7 cellular contexts compared by ENCODE assay signal in the genomic region with DNA sequence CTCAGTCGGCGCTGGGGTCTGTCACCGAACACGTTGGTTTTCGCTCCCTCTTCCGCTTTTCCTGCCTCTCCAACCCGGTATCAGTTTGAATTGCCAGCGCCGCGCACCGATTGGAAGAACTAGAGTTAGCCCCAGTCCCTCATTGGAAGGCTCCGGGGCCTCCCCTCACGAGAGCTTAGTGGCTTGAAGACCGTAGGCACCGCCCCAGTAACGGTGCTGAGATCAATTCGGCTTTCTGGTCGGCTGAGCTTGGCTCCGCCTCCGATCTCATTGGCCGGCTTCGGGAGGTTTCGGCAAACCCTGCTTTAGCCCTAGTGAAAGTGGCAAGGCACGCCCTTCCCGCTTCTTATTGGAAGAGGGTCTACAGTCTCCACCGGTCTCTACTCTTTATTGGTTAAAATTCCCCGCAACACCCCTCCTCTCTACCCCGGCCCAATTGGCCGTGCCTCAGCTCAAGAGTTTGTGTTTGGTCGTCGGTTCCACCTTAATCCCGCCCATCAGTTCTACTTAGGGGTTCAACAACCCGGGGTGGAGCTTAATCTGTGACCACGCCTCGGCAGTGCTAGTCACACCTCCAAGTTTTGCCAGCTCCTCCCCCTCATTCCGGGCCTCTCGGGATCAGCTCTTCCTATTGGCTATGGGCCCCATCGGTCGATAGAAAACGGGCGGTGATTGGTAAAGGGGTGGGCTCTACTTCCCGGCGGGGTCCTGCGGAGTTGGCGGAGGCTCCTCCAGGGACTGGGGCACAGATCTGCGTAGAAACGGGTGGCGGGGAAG. TPM values are rescaled to one million over a fixed set of nuclear protein-coding genes. Genes with fewer than 3 reads are reported as not detected.
DNase-seq lines count a peak whose midpoint lies in the region; ATAC-seq and TF ChIP-seq lines count a peak whose summit lies in the region.
"Not testable (repeated sequence)": the region's sequence is repeated elsewhere in the genome, so short reads cannot be mapped to it uniquely, and the experiment has no call there.

FAM72C (minus strand) TSS at position 63 of the 777 bp plus-strand sequence. CDS start 845 bp downstream, outside the sequence.

- not testable (repeated sequence) for H3K36me3 ChIP-seq in Panc1 (ENCODE audit: control insufficient read depth, insufficient read depth, low read length); lower lobe of right lung

- not testable (repeated sequence) for H3K27me3 ChIP-seq in Panc1 (ENCODE audit: control insufficient read depth, insufficient read depth, low read length); lower lobe of right lung (ENCODE audit: low read depth)

- not testable (repeated sequence) for H3K9me3 Mint-ChIP-seq in activated naive CD4-positive, alpha-beta T cell treated with anti-CD3 and anti-CD28 coated beads, Interleukin-2, amount 50 U/mL, for 72 hours

- not testable (repeated sequence) for H3K27ac ChIP-seq in Panc1 (ENCODE audit: low read length); lower lobe of right lung

- not testable (repeated sequence) for BruUV-seq in Panc1 (replicated peaks; lab: Mats Ljungman, UMichigan)

- CTCF ChIA-PET in Panc1 (lab: Charles Lee): not testable (repeated sequence)

- intact Hi-C loops in Panc1 (cut with micrococcal nuclease; ENCODE audit: unreplicated experiment); lower lobe of right lung (cut with DNase I): not testable (repeated sequence)

- H3K9me3 ChIP-seq in Panc1 (ENCODE audit: control insufficient read depth, insufficient read depth, low read depth, low read length); lower lobe of right lung: not testable (repeated sequence)

- ATAC-seq in GM18870 (IDR thresholded peaks at IDR 0.05; ENCODE audit: unreplicated experiment) (peak; percentile 93), GM21423 (IDR thresholded peaks at IDR 0.05; ENCODE audit: unreplicated experiment) (peak; percentile 76), HG02840 (IDR thresholded peaks at IDR 0.05; ENCODE audit: low FRiP score, unreplicated experiment) (peak; percentile 88), HG03196 (IDR thresholded peaks at IDR 0.05; ENCODE audit: unreplicated experiment) (peak; percentile 82), Panc1 (peak; percentile 88), lower lobe of right lung (peak; percentile 90 to 93)
- peak; percentile 84 to 85 for ATAC-seq in activated naive CD4-positive, alpha-beta T cell treated with anti-CD3 and anti-CD28 coated beads, Interleukin-2, amount 50 U/mL, for 72 hours

- in situ Hi-C loops in Panc1 (cut with HindIII; ENCODE audit: low pct_unique_long_range_greater_than_20kb, low sequenced_read_pairs): not testable (repeated sequence)

- not testable (repeated sequence) for H3K4me3 ChIP-seq in Panc1 (ENCODE audit: low read depth in 2 of 2, low read length in 2 of 2); lower lobe of right lung

- not testable (repeated sequence) for DNase-seq in Panc1 (ENCODE audit: low read depth, low spot score); activated naive CD4-positive, alpha-beta T cell treated with anti-CD3 and anti-CD28 coated beads, Interleukin-2, amount 50 U/mL, for 72 hours (ENCODE audit: low spot score in 2 of 2); lower lobe of right lung

- not testable (repeated sequence) for H3K36me3 Mint-ChIP-seq in activated naive CD4-positive, alpha-beta T cell treated with anti-CD3 and anti-CD28 coated beads, Interleukin-2, amount 50 U/mL, for 72 hours

- H3K27ac Mint-ChIP-seq in activated naive CD4-positive, alpha-beta T cell treated with anti-CD3 and anti-CD28 coated beads, Interleukin-2, amount 50 U/mL, for 72 hours: not testable (repeated sequence)

- POLR2A ChIA-PET in Panc1 (lab: Charles Lee): not testable (repeated sequence)

- not testable (repeated sequence) for TF ChIP-seq CTCF in Panc1 (IDR thresholded peaks at IDR 0.05); lower lobe of right lung (IDR thresholded peaks at IDR 0.05)

- not testable (repeated sequence) for H3K4me1 ChIP-seq in Panc1 (ENCODE audit: control insufficient read depth, insufficient read depth, low read length); lower lobe of right lung

RNA-seq across cellular contexts. Expression of gene FAM72C, which starts in this region (rescaled TPM):
- total RNA-seq in Panc1 (2021; ENCODE audit: unreplicated experiment): 1.2 TPM
- 0.85 TPM for polyA plus RNA-seq in Panc1 (2012; ENCODE audit: insufficient read length)
- total RNA-seq in activated naive CD4-positive, alpha-beta T cell treated with anti-CD3 and anti-CD28 coated beads, Interleukin-2, amount 50 U/mL, for 72 hours: 10 to 100 TPM; 17.1 to 30.6 TPM
- not detected for total RNA-seq in lower lobe of right lung

Comparison
In these comparisons a context has a peak if more than half of its experiments do, and no peak if none do; other contexts are left out.
1. Peak in ATAC-seq in lower lobe of right lung; RNA of the gene not detected or under 1 TPM.